10 cellular contexts compared by ENCODE assay signal in the genomic region with DNA sequence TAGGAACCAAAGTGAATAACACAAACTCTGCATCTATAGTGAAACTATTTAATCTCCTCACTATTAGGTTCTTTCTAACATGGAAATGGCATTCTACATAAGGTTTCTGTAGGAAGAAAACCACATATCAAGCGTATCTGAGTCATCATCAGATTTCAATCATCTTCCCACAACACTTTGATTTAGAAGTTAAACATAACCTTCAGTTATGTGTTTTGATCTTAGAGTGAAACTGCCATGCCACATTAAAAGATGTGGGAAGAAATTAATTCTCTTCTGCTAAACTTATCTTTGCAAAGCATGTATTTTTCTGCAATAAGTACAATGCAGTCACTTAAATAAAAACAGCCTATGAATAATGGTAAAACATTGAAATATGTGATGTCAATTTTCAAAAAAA. TPM values are rescaled to one million over a fixed set of nuclear protein-coding genes. Genes with fewer than 3 reads are reported as not detected.
DNase-seq lines count a peak whose midpoint lies in the region; ATAC-seq and TF ChIP-seq lines count a peak whose summit lies in the region.
"Had no signal": no experiment of that assay in that cellular context is flagged by ENCODE, and none has a peak within 500 bp of the region (broad histone marks: within the 10 kb centered on the region; RNA-seq: fewer than 3 reads in every experiment).

No MANE protein-coding gene starts in this region.

- H3K9ac ChIP-seq in KMS-11: no peak overlapping the region

- peaks cover 17 to 80% (median 41%) of the 10 kb centered on the region in 4 donors for H3K4me1 Mint-ChIP-seq in naive thymus-derived CD8-positive, alpha-beta T cell

- no peaks in the 10 kb centered on the region for H4K20me1 ChIP-seq in KMS-11 (ENCODE audit: insufficient read depth)

- POLR2A ChIA-PET in naive thymus-derived CD8-positive, alpha-beta T cell (lab: Charles Lee): no interaction called here

- peak overlapping the region in 8 of 10 donors; percentile 30 to 72 (median 62) for H3K4me3 Mint-ChIP-seq in naive thymus-derived CD8-positive, alpha-beta T cell

- peak overlapping the region; percentile 27; the same call in 1 of the 2 replicates for H3K4me2 ChIP-seq in KMS-11

- no peaks in the 10 kb centered on the region for H3K79me2 ChIP-seq in KMS-11 (ENCODE audit: insufficient read depth, low read depth)

- ATAC-seq in naive thymus-derived CD8-positive, alpha-beta T cell: peak; percentile 43 to 47
- ATAC-seq in GM21576 (IDR thresholded peaks at IDR 0.05; ENCODE audit: unreplicated experiment) (no peak), GM21528 (IDR thresholded peaks at IDR 0.05; ENCODE audit: low FRiP score, unreplicated experiment) (no peak), HG02852 (IDR thresholded peaks at IDR 0.05; ENCODE audit: unreplicated experiment) (no peak), GM18873 (IDR thresholded peaks at IDR 0.05; ENCODE audit: low FRiP score, unreplicated experiment) (no peak)

- H3K27ac Mint-ChIP-seq in naive thymus-derived CD8-positive, alpha-beta T cell: peak overlapping the region in 5 of 10 donors; percentile 13 to 74 (median 29)

- H3K27me3 Mint-ChIP-seq in naive thymus-derived CD8-positive, alpha-beta T cell: peaks cover 0 to 4% (median 0%) of the 10 kb centered on the region in 5 donors

- no peak overlapping the region for H3K27ac ChIP-seq in KMS-11
- H3K27ac ChIP-seq in angular gyrus (ENCODE audit: low read depth, low read length): peak overlapping the region; percentile 55

- H2AFZ ChIP-seq in KMS-11 (ENCODE audit: low read depth): no peak overlapping the region

- H3K36me3 ChIP-seq in KMS-11 (ENCODE audit: insufficient read depth): no peaks in the 10 kb centered on the region

- no peaks in the 10 kb centered on the region for H3K27me3 ChIP-seq in KMS-11 (ENCODE audit: insufficient read depth, low read depth)

- no peaks in the 10 kb centered on the region for H3K36me3 Mint-ChIP-seq in naive thymus-derived CD8-positive, alpha-beta T cell

- peaks cover 21% of the 10 kb centered on the region for H3K4me1 ChIP-seq in KMS-11 (ENCODE audit: low read depth, poor library complexity, severe bottlenecking)

- no peaks in the 10 kb centered on the region for H3K9me3 Mint-ChIP-seq in naive thymus-derived CD8-positive, alpha-beta T cell

- TF ChIP-seq CTCF in KMS-11 (conservative IDR thresholded peaks at IDR 0.05; ENCODE audit: low read depth, low read length): no peak

- DNase-seq in CD1c-positive myeloid dendritic cell (ENCODE audit: extremely low spot score): peak; percentile 50
- DNase-seq in naive thymus-derived CD8-positive, alpha-beta T cell: peak in 2 of 10 donors; percentile 11 to 12
- DNase-seq: NCI-H2029, SHP77 treated with DMSO at 0.1 percent for 48 hours had no signal

- H3K4me3 ChIP-seq in KMS-11 (IDR thresholded peaks at IDR 0.05; ENCODE audit: insufficient read depth, low read depth, low read length): no peak overlapping the region

RNA-seq across cellular contexts. Expression of a gene that starts 55.0 kb away (rescaled TPM):
- total RNA-seq in naive thymus-derived CD8-positive, alpha-beta T cell: 10 to 100 TPM in 1 of 2 experiments, 1 to 10 TPM in 1; 8.9 to 10.8 TPM
- under 1 TPM; 0.14 to 0.48 (median 0.46) TPM for polyA plus RNA-seq in naive thymus-derived CD8-positive, alpha-beta T cell

Comparison
In these comparisons a context has a peak if more than half of its experiments do, and no peak if none do; other contexts are left out.
1. ATAC-seq: peak in naive thymus-derived CD8-positive, alpha-beta T cell (2 of 2); none in GM21576 (single experiment), GM21528 (single experiment), HG02852 (single experiment) and GM18873 (single experiment).